8 cellular contexts compared by ENCODE assay signal in the genomic region with DNA sequence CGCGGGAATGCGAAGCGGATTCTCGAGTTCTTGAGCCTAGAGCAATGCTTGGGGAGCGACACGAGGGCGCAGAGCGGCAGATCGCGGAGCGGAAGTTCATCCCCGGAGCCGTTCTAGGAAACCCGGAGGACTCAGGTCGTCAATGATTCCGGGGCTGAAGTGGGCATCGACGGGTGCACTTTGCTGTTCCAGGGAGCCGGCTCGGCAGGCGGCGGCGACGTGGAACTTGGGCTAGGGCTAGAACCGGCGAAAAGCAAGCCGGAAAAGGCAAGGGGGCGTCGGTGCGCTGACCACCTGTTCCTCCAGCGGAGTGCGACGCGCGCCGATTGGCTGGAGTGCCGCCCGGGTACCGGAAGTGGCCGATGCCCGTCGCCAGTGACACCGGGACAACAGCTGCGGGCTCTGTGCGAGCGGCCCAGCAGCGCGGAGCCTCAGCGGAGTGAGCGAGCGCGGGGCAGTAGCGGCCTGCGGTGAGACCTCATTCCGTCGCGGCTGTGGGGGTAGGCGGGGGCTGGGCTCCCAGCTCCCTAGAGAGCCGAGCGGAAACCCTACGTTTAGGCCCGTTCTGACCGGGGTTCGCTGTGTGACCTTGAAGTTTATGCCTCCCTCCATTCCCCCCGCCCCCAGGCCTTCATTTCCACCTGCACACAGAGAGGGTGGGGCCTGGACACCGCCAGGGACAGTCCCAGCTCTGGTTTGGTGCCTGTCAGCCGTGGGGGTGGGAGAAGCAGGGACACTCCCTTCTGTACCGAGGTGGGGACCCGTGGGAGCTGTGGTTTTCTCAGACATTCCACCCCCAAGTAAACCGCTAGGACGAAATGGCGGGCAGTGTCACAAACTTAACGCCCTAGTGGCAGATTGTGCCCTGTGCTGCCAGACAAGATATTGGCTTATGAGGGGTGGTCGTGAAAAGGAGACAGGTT. TPM values are rescaled to one million over a fixed set of nuclear protein-coding genes. Genes with fewer than 3 reads are reported as not detected.
DNase-seq lines count a peak whose midpoint lies in the region; ATAC-seq and TF ChIP-seq lines count a peak whose summit lies in the region.

A gene (plus strand): TSS at position 362 of the 923 bp plus-strand sequence. CDS start 13,038 bp downstream, outside the sequence.

- H3K4me1 ChIP-seq in H9 (ENCODE audit: insufficient read depth, low read length) = no peaks in the 10 kb centered on the region; the same call in 1 of the 2 replicates

- no peaks in the 10 kb centered on the region for H4K20me1 ChIP-seq in H9 (ENCODE audit: control insufficient read depth, insufficient read depth, insufficient read length)

- H3K18ac ChIP-seq in H9 (ENCODE audit: insufficient read length, low read depth, low read length) = peak within 1 kb of the TSS; percentile 76

- no peak within 1 kb of the TSS for H3K4me3 Mint-ChIP-seq in H9

- H3K14ac ChIP-seq in H9 (ENCODE audit: insufficient read depth, low read length) = 0 out of 2 replicates have a peak within 1 kb of the TSS, but pooled peaks have one; percentile 63

- WGBS in H9 (ENCODE audit: extremely low coverage, insufficient read length, low lambda C conversion rate) = no CpG with 5 or more reads among the region's 75 CpGs

- no peak within 1 kb of the TSS for H2AK5ac ChIP-seq in H9 (ENCODE audit: insufficient read length, low read length)

- H2AFZ ChIP-seq in H9 (ENCODE audit: low read length) = peak within 1 kb of the TSS; percentile 82

- TF ChIP-seq CTCF in H9 (conservative IDR thresholded peaks at IDR 0.05) = peak; percentile 20; the same call in 1 of the 3 replicates

- no peak within 1 kb of the TSS for H3K27ac ChIP-seq in H9 (ENCODE audit: insufficient read length, low read depth, low read length)

- H3K4me1 Mint-ChIP-seq in H9 = peaks cover 12 to 13% of the 10 kb centered on the region in 2 experiments

- no peak within 1 kb of the TSS for H3K4ac ChIP-seq in H9 (ENCODE audit: low read depth, low read length)

- no peak within 1 kb of the TSS for H4K91ac ChIP-seq in H9 (ENCODE audit: insufficient read length, low read depth, low read length)

- H3K79me1 ChIP-seq in H9 (ENCODE audit: insufficient read depth, low read depth, low read length, poor library complexity, severe bottlenecking) = no peaks in the 10 kb centered on the region

- H3K27me3 ChIP-seq in H9 (ENCODE audit: insufficient read depth, low read length) = no peaks in the 10 kb centered on the region

- no peak within 1 kb of the TSS for H2BK15ac ChIP-seq in H9 (ENCODE audit: low read depth, low read length)

- H3K79me2 ChIP-seq in H9 (ENCODE audit: insufficient read depth, low read length) = no peaks in the 10 kb centered on the region

- no peak within 1 kb of the TSS for H3T11ph ChIP-seq in H9 (ENCODE audit: low read length)

- H3K36me3 Mint-ChIP-seq in H9 (ENCODE audit: insufficient read depth in 1 of 3, low read depth in 3 of 3) = no peaks in the 10 kb centered on the region

- no peak within 1 kb of the TSS for H3K23ac ChIP-seq in H9 (ENCODE audit: insufficient read length, low read depth, low read length)

- peaks cover 5% of the 10 kb centered on the region for H3K23me2 ChIP-seq in H9 (ENCODE audit: insufficient read length, low read depth, low read length, poor library complexity, severe bottlenecking)

- H2BK12ac ChIP-seq in H9 (ENCODE audit: insufficient read length, low read depth, low read length) = no peak within 1 kb of the TSS

- no peaks in the 10 kb centered on the region for H3K9me3 ChIP-seq in H9 (ENCODE audit: control insufficient read depth, low read depth, low read length)

- no peak within 1 kb of the TSS for H2BK120ac ChIP-seq in H9 (ENCODE audit: low read depth, low read length, poor library complexity, severe bottlenecking)

- peaks cover 13% of the 10 kb centered on the region for H3K27me3 Mint-ChIP-seq in H9 (ENCODE audit: low read depth)

- H4K5ac ChIP-seq in H9 (ENCODE audit: insufficient read length, low read depth, low read length) = no peak within 1 kb of the TSS

- ATAC-seq in activated CD4-positive, CD25-positive, alpha-beta regulatory T cell treated with anti-CD3 and anti-CD28 coated beads, Interleukin-2, amount 50 U/mL, for 24 hours = peak; percentile 89

- no peak within 1 kb of the TSS for H3K9ac ChIP-seq in H9 (ENCODE audit: extremely low read depth, insufficient read length, low read length)

- no peak within 1 kb of the TSS for H2BK20ac ChIP-seq in H9 (ENCODE audit: low read depth, low read length, poor library complexity, severe bottlenecking)

- no peak within 1 kb of the TSS for H4K8ac ChIP-seq in H9 (replicated peaks; ENCODE audit: insufficient read length, low read depth, low read length)

- no peak within 1 kb of the TSS for H3K56ac ChIP-seq in H9 (ENCODE audit: insufficient read length, low read depth, low read length)

- no peak within 1 kb of the TSS for H2BK5ac ChIP-seq in H9 (ENCODE audit: insufficient read length, low read length)

- H3K4me2 ChIP-seq in H9 (ENCODE audit: insufficient read depth, insufficient read length, low read length) = no peak within 1 kb of the TSS

- peaks cover 0 to 1% of the 10 kb centered on the region in 2 experiments; a peak in 2 of 5 replicates for H3K9me3 Mint-ChIP-seq in H9

- DNase-seq in GM04504 (ENCODE audit: low read depth) = peak; percentile 45
- DNase-seq in H9 = peak; percentile 80
- peak; percentile 71 for DNase-seq in NCI-H1694 treated with DMSO at 0.1 percent for 48 hours (lab: John Stamatoyannopoulos, UW)
- peak; percentile 83 for DNase-seq in cerebellar cortex (ENCODE audit: low spot score)
- DNase-seq in left kidney (ENCODE audit: low read depth, low spot score) = peak; percentile 96
- DNase-seq in stimulated activated CD4-positive, alpha-beta T cell treated with anti-CD3 and anti-CD28 coated beads, Interleukin-2, amount 100 ng/mL, for 24 hours = peak; percentile 75 to 82
- DNase-seq in NCI-H1048 (lab: John Stamatoyannopoulos, UW) = no peak

- H3K27ac Mint-ChIP-seq in H9 = peak within 1 kb of the TSS in 1 of 3 experiments; percentile 81; a peak in 1 of 7 replicates

RNA-seq across cellular contexts. Expression of the gene that starts here (rescaled TPM):
- 0.11 and 0.18 TPM in 2 replicates for total RNA-seq in H9 (2021)

Comparison
In these comparisons a context has a peak if more than half of its experiments do, and no peak if none do; other contexts are left out.
1. Peak in DNase-seq in H9; RNA of the gene not detected or under 1 TPM.